In the genomic region with DNA sequence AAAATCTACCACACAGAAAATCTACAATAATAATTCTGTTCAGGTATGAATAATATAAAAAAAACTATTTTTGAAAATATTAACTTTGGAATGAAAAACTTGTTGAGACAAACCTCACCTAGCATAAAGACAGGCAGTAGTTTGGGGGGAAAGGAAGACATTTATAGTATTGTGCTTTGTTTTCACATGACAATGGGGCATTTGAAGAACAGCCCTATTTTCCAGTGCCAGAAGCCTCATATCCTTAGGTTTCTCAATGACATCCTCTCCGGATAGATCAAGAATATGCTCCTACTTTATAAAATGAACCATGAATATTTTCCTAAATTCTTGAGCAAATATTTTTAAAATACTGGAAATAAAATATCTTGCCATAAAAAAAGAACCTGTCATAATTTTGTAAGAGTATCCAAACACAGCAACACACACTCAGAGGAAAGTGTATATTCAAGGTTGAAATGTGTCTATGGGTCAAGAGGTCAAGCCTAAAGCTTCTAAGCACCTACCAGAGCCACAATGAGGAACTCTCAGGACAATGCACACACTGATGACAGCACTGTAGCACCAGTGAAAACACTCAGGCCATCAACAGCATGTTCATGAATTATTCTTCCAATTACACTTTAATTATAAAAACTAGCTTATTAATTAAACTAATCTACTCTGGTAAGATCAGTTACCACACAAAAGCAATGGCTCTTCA, we compare ENCODE assay signal across 26 cellular contexts.
DNase-seq lines count a peak whose midpoint lies in the region; ATAC-seq, FAIRE-seq and TF ChIP-seq lines count a peak whose summit lies in the region.
"Had no signal": no experiment of that assay in that cellular context is flagged by ENCODE, and none has a peak within 500 bp of the region (broad histone marks: within the 10 kb centered on the region; RNA-seq: fewer than 3 reads in every experiment).

No MANE protein-coding gene starts in this region.

- no peak for TF ChIP-seq POLR2A in A549 (IDR thresholded peaks at IDR 0.05; ENCODE audit: low read length)
- no peak for TF ChIP-seq POLR2A in esophagus muscularis mucosa (IDR thresholded peaks at IDR 0.05; ENCODE audit: low read depth)

- POLR2A ChIA-PET in A549 (lab: Yijun Ruan, JAX): no interaction called here

- peaks cover 10% of the 10 kb centered on the region; the same call in 1 of the 3 replicates for H3K9me3 ChIP-seq in A549
- H3K9me3 ChIP-seq in Karpas-422 (ENCODE audit: low read length): no peaks in the 10 kb centered on the region
- H3K9me3 ChIP-seq in mammary epithelial cell (replicated peaks; ENCODE audit: insufficient read depth, low read length): no peaks in the 10 kb centered on the region
- H3K9me3 ChIP-seq in left lung: peaks cover 0 to 3% of the 10 kb centered on the region in 2 donors
- H3K9me3 ChIP-seq in esophagus muscularis mucosa: no peaks in the 10 kb centered on the region
- H3K9me3 ChIP-seq: adrenal gland, thoracic aorta had no signal

- peaks cover 76% of the 10 kb centered on the region for H3K79me2 ChIP-seq in Karpas-422 (ENCODE audit: low read length)
- H3K79me2 ChIP-seq in mammary epithelial cell (ENCODE audit: insufficient read depth, low read length): peaks cover 82% of the 10 kb centered on the region

- 50% methylated on average over 1 of the region's 1 CpG for WGBS in A549 (ENCODE audit: missing lambda C conversion rate)
- 8% methylated on average over 1 of the region's 1 CpG for WGBS in mammary epithelial cell (ENCODE audit: low coverage, missing lambda C conversion rate)
- 64% methylated on average over 1 of the region's 1 CpG for WGBS in esophagus muscularis mucosa

- in situ Hi-C loops in mammary epithelial cell (cut with MboI; ENCODE audit: low sequenced_read_pairs in 2 of 2): no loop called here

- TF ChIP-seq CTCF in A549 (IDR thresholded peaks at IDR 0.05) (no peak), mammary epithelial cell (conservative IDR thresholded peaks at IDR 0.05 in 1 of 2, IDR thresholded peaks at IDR 0.05 in 1 of 2; ENCODE audit: extremely low read depth in 1 of 2, insufficient read depth in 1 of 2, low read depth in 1 of 2, low read length in 2 of 2) (no peak), left lung (IDR thresholded peaks at IDR 0.05) (no peak), esophagus muscularis mucosa (IDR thresholded peaks at IDR 0.05) (no peak)

- dilution Hi-C loops in mammary epithelial cell (cut with HindIII; ENCODE audit: low sequenced_read_pairs): loop anchor here (5.0 kb wide), 2 partner anchors 35 to 60 kb away; no protein-coding TSS in a partner anchor

- H3K36me3 ChIP-seq in Karpas-422 (ENCODE audit: insufficient read depth, low read length) (peaks cover 5% of the 10 kb centered on the region; the same call in 1 of the 2 replicates), mammary epithelial cell (ENCODE audit: insufficient read depth, low read length) (no peaks in the 10 kb centered on the region), left lung (no peaks in the 10 kb centered on the region), esophagus muscularis mucosa (no peaks in the 10 kb centered on the region)
- H3K36me3 ChIP-seq: adrenal gland, brain microvascular endothelial cell, thoracic aorta, vagina had no signal

- DNase-seq in A549 (ENCODE audit: low read depth in 1 of 2, low spot score in 1 of 2) (no peak), Karpas-422 (no peak), mammary epithelial cell (no peak), left lung (no peak), occipital lobe (lab: John Stamatoyannopoulos, UW) (no peak), esophagus muscularis mucosa (ENCODE audit: extremely low spot score) (no peak)
- DNase-seq: activated CD4-positive, alpha-beta T cell treated with anti-CD3 and anti-CD28 coated beads, Interleukin-2, amount 10 ng/mL, durations not matched to agents 24 days and 14 days; activated naive CD4-positive, alpha-beta T cell treated with Interleukin-2 at 50 U/mL for 16 hours; activated T-cell treated with anti-CD3 and anti-CD28 coated beads, Interleukin-2, amount 50 U/mL, for 48 hours; adrenal gland; brain microvascular endothelial cell; mesendoderm; MG63; naive thymus-derived CD4-positive, alpha-beta T cell; NCI-H146; NCI-H524; SIG-M5; stimulated activated CD4-positive, alpha-beta T cell treated with anti-CD3 and anti-CD28 coated beads, Interleukin-4, amount 100 ng/mL, for 1 hour; stimulated activated naive B cell treated with anti-CD40 and anti-IgM and Interleukin-4, amounts not matched to agents 10 μg/mL and 1 μg/mL and 100 μg/mL, for 72 hours; T-helper 1 cell had no signal

- TF ChIP-seq RAD21 in A549 (conservative IDR thresholded peaks at IDR 0.05 in 1 of 2, IDR thresholded peaks at IDR 0.05 in 1 of 2): no peak

- H3K9me2 ChIP-seq in Karpas-422 (replicated peaks; ENCODE audit: insufficient read depth, low read length): no peaks in the 10 kb centered on the region

- CTCF ChIA-PET in A549 (lab: Yijun Ruan, JAX) (interaction anchor here (0.8 to 2.0 kb wide), 2 partner anchors 21 to 43 kb away, joined by 3 to 6 read pairs; no protein-coding TSS in a partner anchor), mammary epithelial cell (lab: Charles Lee; ENCODE audit: low non-redundant PET) (no interaction called here)

- no peak overlapping the region for H3K4me3 ChIP-seq in A549
- no peak overlapping the region for H3K4me3 ChIP-seq in Karpas-422 (ENCODE audit: low read length)
- peak overlapping the region in 1 of 3 experiments; percentile 27 for H3K4me3 ChIP-seq in mammary epithelial cell (replicated peaks in 1 of 3; ENCODE audit: insufficient read depth in 1 of 3, low read depth in 2 of 3, low read length in 3 of 3)
- H3K4me3 ChIP-seq in left lung: no peak overlapping the region
- no peak overlapping the region for H3K4me3 ChIP-seq in esophagus muscularis mucosa
- H3K4me3 ChIP-seq: adrenal gland; BLaER1 treated with 17β-estradiol and CSF1 and Interleukin-3, amounts not matched to agents 10 nM and 100 nM; MG63; thoracic aorta; vagina had no signal

- H3K27ac ChIP-seq in A549 (no peak overlapping the region), Karpas-422 (ENCODE audit: low read length) (peak overlapping the region; percentile 33; the same call in 1 of the 2 replicates), mammary epithelial cell (ENCODE audit: insufficient read depth, low read depth, low read length) (peak overlapping the region; percentile 64), left lung (no peak overlapping the region), esophagus muscularis mucosa (replicated peaks in 1 of 4) (no peak overlapping the region)
- H3K27ac ChIP-seq: adrenal gland; BLaER1 treated with 17β-estradiol and CSF1 and Interleukin-3, amounts not matched to agents 10 nM and 100 nM; brain microvascular endothelial cell; thoracic aorta; vagina had no signal

- H2AFZ ChIP-seq in Karpas-422 (ENCODE audit: low read length) (no peak overlapping the region), mammary epithelial cell (ENCODE audit: low read depth, low read length) (no peak overlapping the region)

- no TSS peak for BruUV-seq in mammary epithelial cell (replicated peaks; lab: Mats Ljungman, UMichigan)

- TF ChIP-seq EP300 in A549 (IDR thresholded peaks at IDR 0.05) (no peak), esophagus muscularis mucosa (IDR thresholded peaks at IDR 0.05) (no peak)

- FAIRE-seq in A549 (lab: Jason Lieb, UNC): no peak
- FAIRE-seq: colon had no signal

- intact Hi-C loops in mammary epithelial cell (cut with micrococcal nuclease): no loop called here
- intact Hi-C loops in left lung (cut with DNase I): no loop called here
- intact Hi-C loops in esophagus muscularis mucosa (cut with DNase I): no loop called here

- H3K27me3 ChIP-seq in Karpas-422 (ENCODE audit: low read length): no peaks in the 10 kb centered on the region
- no peaks in the 10 kb centered on the region for H3K27me3 ChIP-seq in mammary epithelial cell (ENCODE audit: insufficient read depth, low read length)
- H3K27me3 ChIP-seq in left lung: no peaks in the 10 kb centered on the region
- H3K27me3 ChIP-seq in esophagus muscularis mucosa: no peaks in the 10 kb centered on the region
- H3K27me3 ChIP-seq: adrenal gland; BLaER1 treated with 17β-estradiol and CSF1 and Interleukin-3, amounts not matched to agents 10 nM and 100 nM; brain microvascular endothelial cell; MG63; vagina had no signal

- peaks cover 20% of the 10 kb centered on the region for H3K4me1 ChIP-seq in A549
- H3K4me1 ChIP-seq in Karpas-422 (ENCODE audit: low read length): peaks cover 3% of the 10 kb centered on the region; the same call in 1 of the 2 replicates
- H3K4me1 ChIP-seq in mammary epithelial cell (ENCODE audit: insufficient read depth, low read length): peaks cover 22% of the 10 kb centered on the region
- H3K4me1 ChIP-seq in left lung: peaks cover 0 to 18% of the 10 kb centered on the region in 2 donors
- peaks cover 0 to 34% (median 19%) of the 10 kb centered on the region in 4 donors for H3K4me1 ChIP-seq in esophagus muscularis mucosa

- 0 out of 2 replicates have a peak, but pooled peaks cover 2% of the 10 kb centered on the region for H4K20me1 ChIP-seq in Karpas-422 (ENCODE audit: insufficient read depth, low read depth, low read length)
- H4K20me1 ChIP-seq in mammary epithelial cell (ENCODE audit: insufficient read depth, low read length): no peaks in the 10 kb centered on the region

- no peak overlapping the region for H3K9ac ChIP-seq in Karpas-422 (ENCODE audit: low read length)
- H3K9ac ChIP-seq in mammary epithelial cell (ENCODE audit: insufficient read depth, low read length): no peak overlapping the region

- H3K4me2 ChIP-seq in A549 (0 out of 3 replicates have a peak overlapping the region, but pooled peaks have one; percentile 3), Karpas-422 (ENCODE audit: low read depth, low read length, poor library complexity, severe bottlenecking) (no peak overlapping the region), mammary epithelial cell (ENCODE audit: insufficient read depth, low read depth, low read length) (peak overlapping the region; percentile 80)

- ATAC-seq in A549 (no peak), left lung (peak; percentile 49), GM21360 (IDR thresholded peaks at IDR 0.05; ENCODE audit: unreplicated experiment) (no peak), GM18861 (IDR thresholded peaks at IDR 0.05; ENCODE audit: unreplicated experiment) (no peak)
- ATAC-seq: naive thymus-derived CD4-positive, alpha-beta T cell; stimulated activated naive B cell treated with anti-CD40 and anti-IgM and Interleukin-4, amounts not matched to agents 10 μg/mL and 1 μg/mL and 100 μg/mL, for 72 hours had no signal

TF ChIP-seq in A549, 52 proteins besides CTCF, POLR2A, EP300 and RAD21 (continues in another document):
- TF ChIP-seq CBX2 (IDR thresholded peaks at IDR 0.05; ENCODE audit: borderline replicate concordance, low read depth): no peak
- TF ChIP-seq, protein P1, sequence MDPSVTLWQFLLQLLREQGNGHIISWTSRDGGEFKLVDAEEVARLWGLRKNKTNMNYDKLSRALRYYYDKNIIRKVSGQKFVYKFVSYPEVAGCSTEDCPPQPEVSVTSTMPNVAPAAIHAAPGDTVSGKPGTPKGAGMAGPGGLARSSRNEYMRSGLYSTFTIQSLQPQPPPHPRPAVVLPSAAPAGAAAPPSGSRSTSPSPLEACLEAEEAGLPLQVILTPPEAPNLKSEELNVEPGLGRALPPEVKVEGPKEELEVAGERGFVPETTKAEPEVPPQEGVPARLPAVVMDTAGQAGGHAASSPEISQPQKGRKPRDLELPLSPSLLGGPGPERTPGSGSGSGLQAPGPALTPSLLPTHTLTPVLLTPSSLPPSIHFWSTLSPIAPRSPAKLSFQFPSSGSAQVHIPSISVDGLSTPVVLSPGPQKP (IDR thresholded peaks at IDR 0.05; ENCODE audit: low read depth, low read length): no peak
- TF ChIP-seq RFX5 (IDR thresholded peaks at IDR 0.05): no peak

Comparison
In these comparisons a context has a peak if more than half of its experiments do, and no peak if none do; other contexts are left out.
1. H3K27ac ChIP-seq: peak in Karpas-422 (single experiment) and mammary epithelial cell (single experiment); none in A549 (0 of 2), left lung (0 of 2) and esophagus muscularis mucosa (0 of 4).